ENCODE assay signal across 9 cellular contexts in the genomic region with DNA sequence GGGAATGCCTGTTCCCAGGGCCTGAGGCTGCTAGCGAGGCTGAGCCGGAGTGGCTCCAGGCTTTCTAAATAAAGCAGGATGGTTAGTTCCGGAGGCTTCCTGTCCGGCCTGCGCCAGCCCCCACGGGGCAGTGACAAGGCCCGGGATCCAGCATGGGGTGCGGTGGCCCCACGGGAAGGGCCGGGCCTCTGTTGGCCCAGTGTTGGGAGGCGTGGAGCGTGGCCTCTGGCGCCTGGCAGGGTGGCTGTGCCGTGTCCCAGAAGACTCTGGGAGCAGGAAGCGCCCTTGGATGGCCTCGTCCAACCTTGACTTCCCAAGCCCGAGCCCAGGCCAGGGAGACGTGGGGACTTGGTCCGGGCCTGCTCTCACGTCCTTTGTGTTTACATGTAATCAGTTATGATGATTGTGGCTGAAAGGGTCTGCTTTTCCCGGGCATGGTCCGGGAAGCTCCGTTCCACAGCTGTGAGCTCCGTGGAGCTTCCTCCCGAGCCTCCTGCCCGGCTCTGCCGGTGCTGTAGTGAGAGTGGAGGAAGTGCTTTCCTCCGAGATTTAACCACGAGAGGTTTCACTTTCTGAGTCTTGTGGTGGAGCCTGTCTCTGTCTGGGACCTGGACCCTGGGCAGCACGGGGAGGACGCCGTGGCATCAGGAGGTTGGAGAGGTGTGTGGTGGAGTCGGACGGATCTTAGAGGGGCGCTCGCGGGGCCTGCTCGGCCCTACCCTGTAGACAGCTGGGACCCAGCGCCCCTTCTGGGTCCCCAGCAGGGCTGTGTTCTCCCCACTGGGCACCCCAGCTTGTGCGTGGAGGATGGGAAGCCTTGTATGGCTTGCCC. TPM values are rescaled to one million over a fixed set of nuclear protein-coding genes. Genes with fewer than 3 reads are reported as not detected.
DNase-seq lines count a peak whose midpoint lies in the region; ATAC-seq and TF ChIP-seq lines count a peak whose summit lies in the region.
"Had no signal": no experiment of that assay in that cellular context is flagged by ENCODE, and none has a peak within 500 bp of the region (broad histone marks: within the 10 kb centered on the region; RNA-seq: fewer than 3 reads in every experiment).

No MANE protein-coding gene starts in this region.

- H3K27ac Mint-ChIP-seq in activated CD8-positive, alpha-beta memory T cell treated with anti-CD3 and anti-CD28 coated beads, Interleukin-2, amount 10 ng/mL, durations not matched to agents 7 days and 5 days, result no peak overlapping the region
- H3K27ac Mint-ChIP-seq: activated CD4-positive, alpha-beta memory T cell treated with anti-CD3 and anti-CD28 coated beads for 36 hours had no signal

- no peak for TF ChIP-seq CTCF in coronary artery (IDR thresholded peaks at IDR 0.05)
- TF ChIP-seq CTCF in lower lobe of right lung (IDR thresholded peaks at IDR 0.05), result no peak

- ATAC-seq in activated CD8-positive, alpha-beta memory T cell treated with anti-CD3 and anti-CD28 coated beads, Interleukin-2, amount 10 ng/mL, durations not matched to agents 7 days and 5 days, result peak; percentile 11
- ATAC-seq in lower lobe of right lung, result peak; percentile 18 to 32

- CTCF ChIA-PET in activated CD8-positive, alpha-beta memory T cell treated with anti-CD3 and anti-CD28 coated beads, Interleukin-2, amount 10 ng/mL, durations not matched to agents 7 days and 5 days (lab: Charles Lee), result interaction anchor here (1.2 to 1.5 kb wide), 2 partner anchors 10 to 27 kb away, joined by 4 to 5 read pairs; no protein-coding TSS in a partner anchor

- H3K4me1 ChIP-seq in lower lobe of right lung, result peaks cover 89% of the 10 kb centered on the region
- H3K4me1 ChIP-seq in urinary bladder (ENCODE audit: insufficient read depth), result no peaks in the 10 kb centered on the region

- DNase-seq in activated CD8-positive, alpha-beta memory T cell treated with anti-CD3 and anti-CD28 coated beads, Interleukin-2, amount 10 ng/mL, durations not matched to agents 7 days and 5 days, result no peak
- DNase-seq in activated CD8-positive, alpha-beta memory T cell treated with anti-CD3 and anti-CD28 coated beads, Interleukin-2, amount 50 U/mL, for 48 hours, result no peak
- peak; percentile 84 for DNase-seq in coronary artery (ENCODE audit: low spot score)
- DNase-seq in lower lobe of right lung, result peak; percentile 74
- no peak for DNase-seq in inferior parietal cortex (ENCODE audit: extremely low spot score)
- DNase-seq in NCI-H1048 (lab: John Stamatoyannopoulos, UW), result no peak
- DNase-seq in NCI-H1436 treated with DMSO at 0.1 percent for 48 hours (lab: John Stamatoyannopoulos, UW), result no peak
- DNase-seq: activated CD4-positive, alpha-beta memory T cell treated with anti-CD3 and anti-CD28 coated beads for 36 hours had no signal

- peaks cover 23% of the 10 kb centered on the region for H3K4me1 Mint-ChIP-seq in activated CD8-positive, alpha-beta memory T cell treated with anti-CD3 and anti-CD28 coated beads, Interleukin-2, amount 10 ng/mL, durations not matched to agents 7 days and 5 days

- 39% methylated on average over 40 of the region's 40 CpGs for WGBS in urinary bladder

- H3K9me3 ChIP-seq in lower lobe of right lung, result no peaks in the 10 kb centered on the region

- H3K27me3 ChIP-seq in lower lobe of right lung (ENCODE audit: low read depth), result no peaks in the 10 kb centered on the region

- H3K27me3 Mint-ChIP-seq in activated CD8-positive, alpha-beta memory T cell treated with anti-CD3 and anti-CD28 coated beads, Interleukin-2, amount 10 ng/mL, durations not matched to agents 7 days and 5 days, result peaks cover 47% of the 10 kb centered on the region

- H3K36me3 ChIP-seq in lower lobe of right lung, result no peaks in the 10 kb centered on the region
- H3K36me3 ChIP-seq in urinary bladder (ENCODE audit: insufficient read depth), result no peaks in the 10 kb centered on the region

- H3K9me3 Mint-ChIP-seq in activated CD8-positive, alpha-beta memory T cell treated with anti-CD3 and anti-CD28 coated beads, Interleukin-2, amount 10 ng/mL, durations not matched to agents 7 days and 5 days (ENCODE audit: low read depth), result no peaks in the 10 kb centered on the region
- H3K9me3 Mint-ChIP-seq: activated CD4-positive, alpha-beta memory T cell treated with anti-CD3 and anti-CD28 coated beads for 36 hours had no signal

- intact Hi-C loops in lower lobe of right lung (cut with DNase I), result no loop called here

- H3K4me3 ChIP-seq in coronary artery (peak overlapping the region; percentile 99), lower lobe of right lung (peak overlapping the region; percentile 94), urinary bladder (ENCODE audit: low read depth, low read length) (peak overlapping the region; percentile 1)

- no peak overlapping the region for H3K4me3 Mint-ChIP-seq in activated CD8-positive, alpha-beta memory T cell treated with anti-CD3 and anti-CD28 coated beads, Interleukin-2, amount 10 ng/mL, durations not matched to agents 7 days and 5 days
- H3K4me3 Mint-ChIP-seq: activated CD4-positive, alpha-beta memory T cell treated with anti-CD3 and anti-CD28 coated beads for 36 hours had no signal

- H3K36me3 Mint-ChIP-seq in activated CD8-positive, alpha-beta memory T cell treated with anti-CD3 and anti-CD28 coated beads, Interleukin-2, amount 10 ng/mL, durations not matched to agents 7 days and 5 days, result no peaks in the 10 kb centered on the region
- H3K36me3 Mint-ChIP-seq: activated CD4-positive, alpha-beta memory T cell treated with anti-CD3 and anti-CD28 coated beads for 36 hours had no signal

- H3K27ac ChIP-seq in coronary artery (peak overlapping the region; percentile 76 to 83), lower lobe of right lung (peak overlapping the region; percentile 87), urinary bladder (ENCODE audit: low read depth) (peak overlapping the region; percentile 76)

RNA-seq across cellular contexts. Expression of a gene that starts 4.6 kb away (rescaled TPM):
- 1 to 10 TPM in 1 of 2 experiments, under 1 TPM in 1; 0.50 to 1.2 TPM for total RNA-seq in activated CD8-positive, alpha-beta memory T cell treated with anti-CD3 and anti-CD28 coated beads, Interleukin-2, amount 10 ng/mL, durations not matched to agents 7 days and 5 days
- total RNA-seq in lower lobe of right lung, result 60.6 TPM
- 32.1 TPM for total RNA-seq in urinary bladder
- 64.7 TPM for polyA plus RNA-seq in urinary bladder

RNA-seq across cellular contexts. Expression of a gene that starts 36.4 kb away (rescaled TPM):
- total RNA-seq in activated CD8-positive, alpha-beta memory T cell treated with anti-CD3 and anti-CD28 coated beads, Interleukin-2, amount 10 ng/mL, durations not matched to agents 7 days and 5 days, result 100 to 1,000 TPM; 508 to 583 TPM
- total RNA-seq in lower lobe of right lung, result 413 TPM
- total RNA-seq in urinary bladder, result 65.0 TPM
- 725 TPM for polyA plus RNA-seq in urinary bladder

RNA-seq across cellular contexts. Expression of a gene that starts 37.1 kb away (rescaled TPM):
- total RNA-seq in activated CD8-positive, alpha-beta memory T cell treated with anti-CD3 and anti-CD28 coated beads, Interleukin-2, amount 10 ng/mL, durations not matched to agents 7 days and 5 days, result 10 to 100 TPM; 23.7 to 39.8 TPM
- total RNA-seq in lower lobe of right lung, result 24.2 TPM
- 6.2 TPM for total RNA-seq in urinary bladder
- polyA plus RNA-seq in urinary bladder, result 9.6 TPM

Comparison
In these comparisons a context has a peak if more than half of its experiments do, and no peak if none do; other contexts are left out.
1. DNase-seq: peak in coronary artery (single experiment) and lower lobe of right lung (single experiment); none in activated CD8-positive, alpha-beta memory T cell treated with anti-CD3 and anti-CD28 coated beads, Interleukin-2, amount 10 ng/mL, durations not matched to agents 7 days and 5 days (single experiment), activated CD8-positive, alpha-beta memory T cell treated with anti-CD3 and anti-CD28 coated beads, Interleukin-2, amount 50 U/mL, for 48 hours (single experiment), inferior parietal cortex (single experiment), NCI-H1048 (single experiment) and NCI-H1436 treated with DMSO at 0.1 percent for 48 hours (single experiment).
2. H3K4me3 ChIP-seq: peak in every context shown above with its lines; median percentile 99 in coronary artery; 94 in lower lobe of right lung; 1 in urinary bladder.
3. RNA of a gene that starts 4.6 kb away (total RNA-seq): 60.6 TPM in lower lobe of right lung (single experiment) and 32.1 TPM in urinary bladder (single experiment); 0.50 to 1.2 TPM in activated CD8-positive, alpha-beta memory T cell treated with anti-CD3 and anti-CD28 coated beads, Interleukin-2, amount 10 ng/mL, durations not matched to agents 7 days and 5 days; every median in the first group is over 10 times any median in the second.
4. Peak in every context shown above with its lines, with median percentiles within 50 percentile points of each other: H3K27ac ChIP-seq.